20 cellular contexts compared by ENCODE assay signal in the genomic region with DNA sequence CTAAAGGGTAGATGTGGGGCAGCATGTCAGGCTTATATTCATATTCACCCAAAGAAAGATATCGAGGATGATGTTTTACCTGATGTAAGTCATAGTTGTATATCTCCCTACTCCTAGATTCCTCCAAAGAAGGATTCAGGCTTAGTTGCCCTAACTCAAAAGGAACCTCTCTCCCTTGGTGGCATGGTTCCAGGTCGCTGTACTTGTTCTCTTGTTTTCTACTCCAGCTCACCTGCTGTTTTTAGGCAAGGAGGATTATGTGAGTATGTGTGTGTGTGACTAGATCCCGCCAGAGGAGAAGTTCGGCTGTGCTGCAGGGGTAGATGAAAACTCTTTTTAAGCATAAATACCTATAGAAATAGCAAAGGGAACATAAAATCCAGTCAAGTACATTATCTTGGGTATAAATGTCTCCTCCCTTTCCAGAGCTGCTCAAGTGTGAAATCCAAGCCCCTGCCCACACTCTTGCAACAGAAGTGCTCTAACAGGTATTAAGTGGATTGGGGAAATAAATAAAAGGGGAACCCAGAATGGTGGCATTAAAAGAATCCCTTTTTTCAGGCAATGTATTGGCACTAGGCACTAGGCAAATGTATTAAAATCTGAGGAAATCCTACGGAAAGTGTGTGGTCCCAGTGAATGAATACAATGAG.
DNase-seq lines count a peak whose midpoint lies in the region; ATAC-seq and TF ChIP-seq lines count a peak whose summit lies in the region.
"Had no signal": no experiment of that assay in that cellular context is flagged by ENCODE, and none has a peak within 500 bp of the region (broad histone marks: within the 10 kb centered on the region; RNA-seq: fewer than 3 reads in every experiment).

No MANE protein-coding gene starts in this region.

- H4K20me1 ChIP-seq in BLaER1, result no peaks in the 10 kb centered on the region

- WGBS in gastroesophageal sphincter (ENCODE audit: low coverage in 1 of 2), 2 donors, result 84 to 91% methylated on average over 4 to 5 of the region's 5 CpGs
- WGBS in adrenal gland, 4 donors, result 92 to 96% (median 94%) methylated on average over 5 of the region's 5 CpGs

- H3K4me1 Mint-ChIP-seq in naive thymus-derived CD4-positive, alpha-beta T cell, result peaks cover 6 to 32% (median 19%) of the 10 kb centered on the region in 7 donors

- H3K4me2 ChIP-seq in BLaER1, result peak overlapping the region; percentile 65

- CTCF ChIA-PET in naive thymus-derived CD4-positive, alpha-beta T cell (lab: Charles Lee), result interaction anchor here (0.6 to 0.9 kb wide), 3 partner anchors 136 to 1349 kb away, joined by 3 to 4 read pairs (median 4); no protein-coding TSS in a partner anchor

- H3K27me3 ChIP-seq in BLaER1 (no peaks in the 10 kb centered on the region), gastroesophageal sphincter (no peaks in the 10 kb centered on the region), adrenal gland (no peaks in the 10 kb centered on the region)
- H3K27me3 ChIP-seq in naive thymus-derived CD4-positive, alpha-beta T cell (ENCODE audit: control insufficient read depth in 2 of 2, insufficient read depth in 2 of 2, low read length in 2 of 2), result no peaks in the 10 kb centered on the region

- intact Hi-C loops in adrenal gland (cut with DNase I), result no loop called here
- intact Hi-C loops in naive thymus-derived CD4-positive, alpha-beta T cell (cut with micrococcal nuclease), result no loop called here

- no peaks in the 10 kb centered on the region for H3K27me3 Mint-ChIP-seq in naive thymus-derived CD4-positive, alpha-beta T cell

- H3K27ac Mint-ChIP-seq in naive thymus-derived CD4-positive, alpha-beta T cell, result no peak overlapping the region
- H3K27ac Mint-ChIP-seq: HFFc6 had no signal

- ATAC-seq in gastroesophageal sphincter, result no peak
- ATAC-seq in naive thymus-derived CD4-positive, alpha-beta T cell, result no peak

- H3K9me3 Mint-ChIP-seq in naive thymus-derived CD4-positive, alpha-beta T cell, result no peaks in the 10 kb centered on the region
- H3K9me3 Mint-ChIP-seq: HFFc6 had no signal

- TF ChIP-seq RAD21 in Ishikawa (IDR thresholded peaks at IDR 0.05; ENCODE audit: low read depth), result no peak

- H3K4me3 ChIP-seq in BLaER1 (no peak overlapping the region), gastroesophageal sphincter (no peak overlapping the region), adrenal gland (no peak overlapping the region)
- H3K4me3 ChIP-seq in naive thymus-derived CD4-positive, alpha-beta T cell (ENCODE audit: low read length), result no peak overlapping the region

- TF ChIP-seq POLR2A in gastroesophageal sphincter (IDR thresholded peaks at IDR 0.05) (no peak), adrenal gland (IDR thresholded peaks at IDR 0.05) (no peak)

- H3K4me3 Mint-ChIP-seq in naive thymus-derived CD4-positive, alpha-beta T cell, result no peak overlapping the region
- H3K4me3 Mint-ChIP-seq: HFFc6 had no signal

- peaks cover 0 to 18% (median 7%) of the 10 kb centered on the region in 5 donors for H3K36me3 Mint-ChIP-seq in naive thymus-derived CD4-positive, alpha-beta T cell

- peak overlapping the region; percentile 42; the same call in 1 of the 2 replicates for H3K9ac ChIP-seq in BLaER1

- TF ChIP-seq CTCF in gastroesophageal sphincter (IDR thresholded peaks at IDR 0.05), result no peak
- TF ChIP-seq CTCF in adrenal gland (IDR thresholded peaks at IDR 0.05), result no peak

- H3K27ac ChIP-seq in BLaER1 (peak overlapping the region; percentile 53), gastroesophageal sphincter (peak overlapping the region in 3 of 4 donors; percentile 25 to 75 (median 68)), adrenal gland (no peak overlapping the region)
- H3K27ac ChIP-seq in naive thymus-derived CD4-positive, alpha-beta T cell (ENCODE audit: low read depth, low read length), result no peak overlapping the region
- H3K27ac ChIP-seq: HL-60 had no signal

- POLR2A ChIA-PET in naive thymus-derived CD4-positive, alpha-beta T cell (lab: Charles Lee), result interaction anchor here (0.6 to 0.9 kb wide), 2 partner anchors 8 to 43 kb away, joined by 3 read pairs; no protein-coding TSS in a partner anchor

- peaks cover 35% of the 10 kb centered on the region for H3K4me1 ChIP-seq in BLaER1
- H3K4me1 ChIP-seq in gastroesophageal sphincter, result peaks cover 0 to 66% (median 0%) of the 10 kb centered on the region in 3 donors
- peaks cover 0 to 10% of the 10 kb centered on the region in 2 donors for H3K4me1 ChIP-seq in adrenal gland (replicated peaks in 1 of 2)
- peaks cover 0 to 9% of the 10 kb centered on the region in 2 donors for H3K4me1 ChIP-seq in naive thymus-derived CD4-positive, alpha-beta T cell (ENCODE audit: control insufficient read depth in 2 of 2, insufficient read depth in 2 of 2, low read length in 2 of 2)

- TF ChIP-seq EP300 in Ishikawa (IDR thresholded peaks at IDR 0.05; ENCODE audit: borderline replicate concordance) (no peak), gastroesophageal sphincter (IDR thresholded peaks at IDR 0.05) (no peak)

- peak; percentile 44 for DNase-seq in renal cortical epithelial cell (ENCODE audit: low read depth)
- DNase-seq in activated CD8-positive, alpha-beta memory T cell treated with anti-CD3 and anti-CD28 coated beads, Interleukin-2, amount 50 U/mL, for 48 hours, result no peak
- DNase-seq in adrenal gland, result no peak
- DNase-seq in naive thymus-derived CD4-positive, alpha-beta T cell, result no peak
- DNase-seq in HUDEP-2 (lab: John Stamatoyannopoulos, UW; ENCODE audit: unreplicated experiment in 76 of 76), result no peak
- DNase-seq: C1 segment of cervical spinal cord; EL; HFFc6; KBM-7; NCI-H1048; NCI-H1436 treated with DMSO at 0.1 percent for 48 hours; NCI-H2081; NCI-H345; NCI-H526; NK-92 treated with Interleukin-12 subunit alpha and Interleukin-12 subunit beta, amount 100 ng/mL, for 24 hours; RPMI8226 had no signal

- peaks cover 14% of the 10 kb centered on the region for H3K9me3 ChIP-seq in BLaER1
- no peaks in the 10 kb centered on the region for H3K9me3 ChIP-seq in gastroesophageal sphincter
- no peaks in the 10 kb centered on the region for H3K9me3 ChIP-seq in adrenal gland (replicated peaks in 1 of 3)
- no peaks in the 10 kb centered on the region for H3K9me3 ChIP-seq in naive thymus-derived CD4-positive, alpha-beta T cell (ENCODE audit: control insufficient read depth in 2 of 3, low read length in 3 of 3)

- H3K36me3 ChIP-seq in BLaER1, result peaks cover 6% of the 10 kb centered on the region; the same call in 1 of the 2 replicates
- H3K36me3 ChIP-seq in gastroesophageal sphincter, result no peaks in the 10 kb centered on the region
- no peaks in the 10 kb centered on the region for H3K36me3 ChIP-seq in adrenal gland (replicated peaks in 1 of 2)
- H3K36me3 ChIP-seq in naive thymus-derived CD4-positive, alpha-beta T cell (ENCODE audit: control insufficient read depth in 2 of 3, insufficient read depth in 3 of 3, low read length in 3 of 3), result no peaks in the 10 kb centered on the region

TF ChIP-seq in Ishikawa, 13 proteins besides CTCF, POLR2A, EP300 and RAD21:
- TF ChIP-seq, protein P1, sequence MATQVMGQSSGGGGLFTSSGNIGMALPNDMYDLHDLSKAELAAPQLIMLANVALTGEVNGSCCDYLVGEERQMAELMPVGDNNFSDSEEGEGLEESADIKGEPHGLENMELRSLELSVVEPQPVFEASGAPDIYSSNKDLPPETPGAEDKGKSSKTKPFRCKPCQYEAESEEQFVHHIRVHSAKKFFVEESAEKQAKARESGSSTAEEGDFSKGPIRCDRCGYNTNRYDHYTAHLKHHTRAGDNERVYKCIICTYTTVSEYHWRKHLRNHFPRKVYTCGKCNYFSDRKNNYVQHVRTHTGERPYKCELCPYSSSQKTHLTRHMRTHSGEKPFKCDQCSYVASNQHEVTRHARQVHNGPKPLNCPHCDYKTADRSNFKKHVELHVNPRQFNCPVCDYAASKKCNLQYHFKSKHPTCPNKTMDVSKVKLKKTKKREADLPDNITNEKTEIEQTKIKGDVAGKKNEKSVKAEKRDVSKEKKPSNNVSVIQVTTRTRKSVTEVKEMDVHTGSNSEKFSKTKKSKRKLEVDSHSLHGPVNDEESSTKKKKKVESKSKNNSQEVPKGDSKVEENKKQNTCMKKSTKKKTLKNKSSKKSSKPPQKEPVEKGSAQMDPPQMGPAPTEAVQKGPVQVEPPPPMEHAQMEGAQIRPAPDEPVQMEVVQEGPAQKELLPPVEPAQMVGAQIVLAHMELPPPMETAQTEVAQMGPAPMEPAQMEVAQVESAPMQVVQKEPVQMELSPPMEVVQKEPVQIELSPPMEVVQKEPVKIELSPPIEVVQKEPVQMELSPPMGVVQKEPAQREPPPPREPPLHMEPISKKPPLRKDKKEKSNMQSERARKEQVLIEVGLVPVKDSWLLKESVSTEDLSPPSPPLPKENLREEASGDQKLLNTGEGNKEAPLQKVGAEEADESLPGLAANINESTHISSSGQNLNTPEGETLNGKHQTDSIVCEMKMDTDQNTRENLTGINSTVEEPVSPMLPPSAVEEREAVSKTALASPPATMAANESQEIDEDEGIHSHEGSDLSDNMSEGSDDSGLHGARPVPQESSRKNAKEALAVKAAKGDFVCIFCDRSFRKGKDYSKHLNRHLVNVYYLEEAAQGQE (IDR thresholded peaks at IDR 0.05; ENCODE audit: low read depth), result no peak
- TF ChIP-seq NFIC (IDR thresholded peaks at IDR 0.05) (peak; percentile 73), ZBTB7A (IDR thresholded peaks at IDR 0.05; ENCODE audit: low read depth) (no peak), YY1 (IDR thresholded peaks at IDR 0.05; ENCODE audit: low read depth) (no peak), EGR1 (IDR thresholded peaks at IDR 0.05) (no peak), CREB1 (IDR thresholded peaks at IDR 0.05; ENCODE audit: low read depth) (no peak), CEBPB (IDR thresholded peaks at IDR 0.05) (peak; percentile 79), TEAD4 (IDR thresholded peaks at IDR 0.05) (no peak), TCF12 (IDR thresholded peaks at IDR 0.05; ENCODE audit: low read depth) (peak; percentile 44; the same call in 1 of the 2 replicates), FOXM1 (IDR thresholded peaks at IDR 0.05; ENCODE audit: borderline replicate concordance, low read depth) (no peak), TAF1 (IDR thresholded peaks at IDR 0.05; ENCODE audit: low read depth) (no peak), MAX (IDR thresholded peaks at IDR 0.05) (no peak; the same call in 1 of the 2 replicates)
- TF ChIP-seq, protein P2, sequence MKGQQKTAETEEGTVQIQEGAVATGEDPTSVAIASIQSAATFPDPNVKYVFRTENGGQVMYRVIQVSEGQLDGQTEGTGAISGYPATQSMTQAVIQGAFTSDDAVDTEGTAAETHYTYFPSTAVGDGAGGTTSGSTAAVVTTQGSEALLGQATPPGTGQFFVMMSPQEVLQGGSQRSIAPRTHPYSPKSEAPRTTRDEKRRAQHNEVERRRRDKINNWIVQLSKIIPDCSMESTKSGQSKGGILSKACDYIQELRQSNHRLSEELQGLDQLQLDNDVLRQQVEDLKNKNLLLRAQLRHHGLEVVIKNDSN (IDR thresholded peaks at IDR 0.05), result no peak

Comparison
In these comparisons a context has a peak if more than half of its experiments do, and no peak if none do; other contexts are left out.
1. H3K27ac ChIP-seq: peak in BLaER1 (single experiment) and gastroesophageal sphincter (3 of 4); none in adrenal gland (0 of 5) and naive thymus-derived CD4-positive, alpha-beta T cell (single experiment).